ENCODE assay signal across 25 cellular contexts in the genomic region with DNA sequence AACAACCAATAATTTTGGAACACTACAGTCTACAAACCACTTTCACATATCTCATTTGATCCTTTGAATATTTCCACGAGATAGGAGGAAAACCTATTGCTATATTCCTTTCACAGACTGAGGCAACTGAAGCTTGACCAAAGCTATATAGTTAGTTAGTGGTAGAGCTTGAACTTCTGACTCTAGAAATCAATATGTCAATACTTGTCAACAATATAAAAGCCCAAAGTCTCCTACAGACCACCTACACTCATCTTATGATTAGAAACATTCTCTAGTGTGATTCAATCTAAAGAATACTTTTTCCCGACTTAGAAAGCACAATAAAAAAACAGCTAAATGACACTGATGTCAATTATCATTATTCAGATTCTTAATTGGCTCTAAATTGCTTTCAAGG.
"Had no signal": no experiment of that assay in that cellular context is flagged by ENCODE, and none has a peak within 500 bp of the region (broad histone marks: within the 10 kb centered on the region; RNA-seq: fewer than 3 reads in every experiment).

No MANE protein-coding gene starts in this region.

- H3K27ac ChIP-seq: colonic mucosa, epithelial cell of prostate, esophagus squamous epithelium, gastrocnemius medialis, heart right ventricle, left lung, lower lobe of right lung had no signal

- H3K36me3 ChIP-seq: colonic mucosa, esophagus squamous epithelium, gastrocnemius medialis, heart right ventricle, left lung, lower lobe of right lung had no signal

- DNase-seq: colonic mucosa; cortex of kidney; effector CD8-positive, alpha-beta T cell; effector memory CD8-positive, alpha-beta T cell; endodermal cell; erythroblast; esophagus squamous epithelium; foreskin fibroblast; foreskin melanocyte; gastrocnemius medialis; glutamatergic neuron; head of caudate nucleus; heart right ventricle; hippocampal formation; left cardiac atrium; left lung; left ventricle myocardium superior; lower lobe of right lung; mesendoderm; midbrain had no signal

- FAIRE-seq: endometrium, islet of Langerhans, keratinocyte had no signal

- H3K27me3 ChIP-seq: colonic mucosa, gastrocnemius medialis, left lung had no signal

- H3K4me1 ChIP-seq: colonic mucosa, esophagus squamous epithelium, gastrocnemius medialis, heart right ventricle, left lung, lower lobe of right lung had no signal

- H3K4me3 ChIP-seq: colonic mucosa, esophagus squamous epithelium, gastrocnemius medialis, heart right ventricle, left lung, lower lobe of right lung had no signal

- H3K9me3 ChIP-seq: colonic mucosa, gastrocnemius medialis had no signal

- ATAC-seq: effector memory CD8-positive, alpha-beta T cell; esophagus mucosa; gastrocnemius medialis; heart right ventricle; left cardiac atrium; left lung; left ventricle myocardium superior; lower lobe of right lung had no signal
